ENCODE assay signal across 12 cellular contexts in the genomic region with DNA sequence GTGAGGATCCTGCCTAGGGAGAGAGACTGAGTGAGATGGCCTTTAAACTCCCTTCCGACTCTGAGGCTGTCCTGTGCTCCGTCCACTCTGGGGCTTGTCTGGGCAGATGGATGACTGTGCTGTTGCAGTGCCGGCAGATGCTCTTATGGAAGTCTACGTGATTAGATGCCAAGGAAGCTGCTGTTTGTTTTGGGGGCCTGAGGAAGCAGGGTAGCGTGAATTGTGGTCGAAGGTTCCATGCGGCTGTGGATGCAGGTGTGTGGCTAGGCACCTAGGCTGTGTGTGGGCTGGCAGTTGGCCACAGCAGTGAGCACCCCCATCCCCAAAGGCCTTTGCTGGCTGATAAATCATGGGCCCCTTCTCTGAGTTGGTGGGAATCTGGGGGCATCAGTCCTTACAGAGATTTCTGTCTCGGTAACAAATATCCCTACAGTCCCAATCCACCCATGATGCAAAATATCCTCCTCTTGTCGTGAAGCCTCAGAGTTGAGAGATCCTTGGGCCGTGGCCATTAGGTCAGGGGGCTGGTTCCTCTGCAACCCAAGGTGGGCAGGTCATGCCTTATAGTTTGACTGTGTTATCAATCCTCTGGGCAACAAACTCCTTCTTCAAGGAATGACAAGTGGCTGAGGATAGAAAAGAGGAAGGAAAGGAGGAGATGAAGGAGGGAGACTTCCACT.
"Had no signal": no experiment of that assay in that cellular context is flagged by ENCODE, and none has a peak within 500 bp of the region (broad histone marks: within the 10 kb centered on the region; RNA-seq: fewer than 3 reads in every experiment).

No MANE protein-coding gene starts in this region.

- ATAC-seq: activated T-cell treated with anti-CD3 and anti-CD28 coated beads, Interleukin-2, amount 50 U/mL, for 72 hours; gastroesophageal sphincter; psoas muscle; right lobe of liver had no signal

- H3K9me3 ChIP-seq: gastroesophageal sphincter, left ventricle myocardium inferior, psoas muscle, right lobe of liver, tibial artery had no signal

- H3K27me3 ChIP-seq: gastroesophageal sphincter, right lobe of liver, tibial artery had no signal

- H3K4me3 ChIP-seq: gastroesophageal sphincter, left ventricle myocardium inferior, psoas muscle, right lobe of liver, SK-N-MC, tibial artery had no signal

- DNase-seq: activated CD4-positive, alpha-beta T cell treated with anti-CD3 and anti-CD28 coated beads, Interleukin-2, amount 10 ng/mL, durations not matched to agents 7 days and 5 days; activated naive CD4-positive, alpha-beta T cell; activated T-cell treated with anti-CD3 and anti-CD28 coated beads, Interleukin-2, amount 50 U/mL, for 72 hours; effector CD8-positive, alpha-beta T cell; left ventricle myocardium inferior; mesendoderm; psoas muscle; stimulated activated CD4-positive, alpha-beta T cell treated with anti-CD3 and anti-CD28 coated beads, Interleukin-12 subunit alpha, Interleukin-12 subunit beta, amount 100 ng/mL, for 4 hours had no signal

- H3K27ac ChIP-seq: gastroesophageal sphincter, left ventricle myocardium inferior, psoas muscle, right lobe of liver, SK-N-MC, tibial artery had no signal

- H3K36me3 ChIP-seq: left ventricle myocardium inferior, right lobe of liver had no signal
